1 cellular context compared by ENCODE assay signal in genomic region chr2:16628316-16628715, GRCh38.
TF ChIP-seq lines count a peak whose summit lies in the region.

No MANE protein-coding gene starts in this region.

TF ChIP-seq in GM12878, 131 proteins besides CTCF, POLR2A, EP300 and RAD21:
- TF ChIP-seq GATAD2B (conservative IDR thresholded peaks at IDR 0.05; ENCODE audit: low read depth) (no peak), NRF1 (conservative IDR thresholded peaks at IDR 0.05; ENCODE audit: low read depth, low read length) (no peak), RUNX3 (IDR thresholded peaks at IDR 0.05; ENCODE audit: low read length) (peak; percentile 48; the same call in 1 of the 2 replicates), TCF12 (IDR thresholded peaks at IDR 0.05; ENCODE audit: low read depth, low read length) (no peak)
